In the genomic region with DNA sequence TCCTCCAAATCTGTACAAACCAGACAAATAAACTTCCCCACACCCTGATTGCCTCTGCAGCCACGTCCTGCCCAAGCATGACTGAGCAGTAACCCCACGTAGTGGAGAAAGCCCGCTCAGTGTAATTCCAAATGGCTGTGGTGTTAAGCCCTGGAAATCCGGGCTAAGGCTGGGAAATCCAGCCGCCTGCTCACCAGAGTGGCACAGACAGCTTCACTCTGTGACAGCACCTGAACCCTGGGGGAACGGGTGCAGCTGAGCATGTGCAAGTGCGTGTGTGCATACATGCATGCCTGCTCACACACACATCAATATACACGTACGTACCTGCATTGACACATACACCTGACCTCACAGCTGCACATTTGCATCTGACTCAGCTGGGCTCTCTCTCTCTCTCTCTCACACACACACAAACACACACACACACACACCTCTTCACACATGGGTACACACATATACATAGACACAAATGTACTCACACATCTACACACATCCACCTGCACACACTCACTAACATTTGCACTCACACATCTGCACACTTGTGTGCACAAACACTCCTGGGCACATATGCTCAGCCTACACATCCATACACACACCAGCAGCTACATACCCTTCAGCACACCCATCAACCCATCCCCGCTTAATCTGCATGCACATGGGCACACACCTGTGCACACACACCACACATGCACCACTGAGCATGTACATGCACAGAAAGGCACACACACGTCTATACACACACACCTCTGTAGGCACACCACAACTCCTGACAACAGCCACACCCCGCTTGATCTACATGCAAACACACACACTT, we compare ENCODE assay signal across 16 cellular contexts.
"Had no signal": no experiment of that assay in that cellular context is flagged by ENCODE, and none has a peak within 500 bp of the region (broad histone marks: within the 10 kb centered on the region; RNA-seq: fewer than 3 reads in every experiment).

No MANE protein-coding gene starts in this region.

- H3K4me1 ChIP-seq: prostate gland, spleen, tibial nerve had no signal

- ATAC-seq: left colon; natural killer cell treated with Interleukin-12 subunit alpha and Interleukin-12 subunit beta and Interleukin-15 and Interleukin-18, amount 100 ng/mL, for 72 hours; sciatic nerve; stimulated activated memory B cell treated with anti-CD40 and anti-IgM and Interleukin-4, amounts not matched to agents 10 μg/mL and 1 μg/mL and 100 μg/mL, for 72 hours had no signal

- H3K9me3 ChIP-seq: prostate gland, spleen, tibial nerve had no signal

- H3K36me3 ChIP-seq: prostate gland, spleen, tibial nerve had no signal

- H3K27ac ChIP-seq: prostate gland, spleen, tibial nerve had no signal

- DNase-seq: activated CD4-positive, alpha-beta T cell treated with anti-CD3 and anti-CD28 coated beads, Interleukin-2, amount 50 U/mL, for 48 hours; activated CD4-positive, CD25-positive, alpha-beta regulatory T cell treated with anti-CD3 and anti-CD28 coated beads, Interleukin-2, amount 50 U/mL, for 72 hours; activated gamma-delta T cell; activated T-cell treated with anti-CD3 and anti-CD28 coated beads, Interleukin-2, amount 50 U/mL, for 48 hours; amygdala; effector memory CD4-positive, alpha-beta T cell; immature natural killer cell; left colon; spleen; stimulated activated CD4-positive, alpha-beta T cell treated with anti-CD3 and anti-CD28 coated beads, Interleukin-1b, Interleukin-23, amount 100 ng/mL, for 48 hours; T-helper 2 cell had no signal

- H3K4me3 ChIP-seq: prostate gland, spleen, tibial nerve had no signal
